Comparison of ENCODE assay signal across 23 cellular contexts in genomic region chr4:43343298-43343697, GRCh38.
DNase-seq lines count a peak whose midpoint lies in the region; ATAC-seq, FAIRE-seq and TF ChIP-seq lines count a peak whose summit lies in the region.
"Had no signal": no experiment of that assay in that cellular context is flagged by ENCODE, and none has a peak within 500 bp of the region (broad histone marks: within the 10 kb centered on the region; RNA-seq: fewer than 3 reads in every experiment).

No MANE protein-coding gene starts in this region.

- no peak for ATAC-seq in HepG2
- ATAC-seq in right lobe of liver: no peak
- no peak for ATAC-seq in K562
- ATAC-seq in GM21529 (IDR thresholded peaks at IDR 0.05; ENCODE audit: unreplicated experiment): no peak
- ATAC-seq in GM18873 (IDR thresholded peaks at IDR 0.05; ENCODE audit: low FRiP score, unreplicated experiment): no peak
- ATAC-seq: CD8-positive, alpha-beta T cell; GM12878 had no signal

- H3K27me3 Mint-ChIP-seq in chondrocyte (ENCODE audit: low read depth): peaks cover 2% of the 10 kb centered on the region
- H3K27me3 Mint-ChIP-seq: B cell; CD4-positive, CD25-positive, alpha-beta regulatory T cell had no signal

- POLR2A ChIA-PET in HepG2 (lab: Yijun Ruan, JAX) (no interaction called here), HEK293 (lab: Yijun Ruan, JAX) (no interaction called here), K562 (lab: Yijun Ruan, JAX) (no interaction called here)

- no peaks in the 10 kb centered on the region for H3K36me3 Mint-ChIP-seq in chondrocyte (ENCODE audit: low read depth)
- H3K36me3 Mint-ChIP-seq: CD4-positive, CD25-positive, alpha-beta regulatory T cell; CD8-positive, alpha-beta T cell had no signal

- TF ChIP-seq RAD21 in HepG2 (CRISPR knock-in tag; IDR thresholded peaks at IDR 0.05) (no peak), K562 (CRISPR knock-in tag; conservative IDR thresholded peaks at IDR 0.05 in 1 of 2, IDR thresholded peaks at IDR 0.05 in 1 of 2) (no peak)

- H3K27ac ChIP-seq in HepG2 (ENCODE audit: extremely low read length, insufficient read depth, low read length) (no peak overlapping the region), right lobe of liver (no peak overlapping the region), HEK293 (ENCODE audit: extremely low read depth, low read depth, low read length) (no peak overlapping the region), K562 (ENCODE audit: extremely low read depth, low read depth, low read length) (no peak overlapping the region)
- H3K27ac ChIP-seq: BLaER1, C4-2B, GM23248 had no signal

- no peak for TF ChIP-seq EP300 in HepG2 (IDR thresholded peaks at IDR 0.05; ENCODE audit: low read depth in 2 of 2, low read length in 2 of 2)
- no peak for TF ChIP-seq EP300 in HepG2 (CRISPR knock-in tag; IDR thresholded peaks at IDR 0.05; ENCODE audit: borderline replicate concordance)
- no peak for TF ChIP-seq EP300 in K562 (IDR thresholded peaks at IDR 0.05; ENCODE audit: low read length)

- no peak overlapping the region for H3K4me3 Mint-ChIP-seq in chondrocyte (ENCODE audit: unreplicated experiment)
- H3K4me3 Mint-ChIP-seq: B cell; CD4-positive, CD25-positive, alpha-beta regulatory T cell; CD8-positive, alpha-beta T cell had no signal

- TF ChIP-seq CTCF in HepG2 (CRISPR knock-in tag; IDR thresholded peaks at IDR 0.05): no peak
- no peak for TF ChIP-seq CTCF in right lobe of liver (IDR thresholded peaks at IDR 0.05)
- TF ChIP-seq CTCF in HEK293 (tag by site-specific recombination; IDR thresholded peaks at IDR 0.05): no peak
- no peak for TF ChIP-seq CTCF in K562 (IDR thresholded peaks at IDR 0.05 in 2 of 3, conservative IDR thresholded peaks at IDR 0.05 in 1 of 3; ENCODE audit: insufficient read depth in 2 of 3, low read depth in 1 of 3, low read length in 3 of 3)
- TF ChIP-seq CTCF in chondrocyte (IDR thresholded peaks at IDR 0.05): no peak

- H3K4me3 ChIP-seq in HepG2 (replicated peaks in 1 of 3; ENCODE audit: insufficient read depth in 1 of 3, low read depth in 2 of 3, low read length in 3 of 3) (no peak overlapping the region), right lobe of liver (no peak overlapping the region), HEK293 (ENCODE audit: low read depth, low read length) (no peak overlapping the region), K562 (no peak overlapping the region)
- H3K4me3 ChIP-seq: BLaER1, GM12878, GM23248 had no signal

- H3K4me1 Mint-ChIP-seq in chondrocyte (ENCODE audit: low read depth): no peaks in the 10 kb centered on the region
- H3K4me1 Mint-ChIP-seq: B cell; CD4-positive, CD25-positive, alpha-beta regulatory T cell had no signal

- DNase-seq in HepG2 (ENCODE audit: low spot score) (no peak), right lobe of liver (no peak), K562 (ENCODE audit: extremely low read depth in 1 of 4, low spot score in 3 of 4) (no peak), chondrocyte (ENCODE audit: low spot score) (no peak)
- DNase-seq: Caco-2; CD4-positive, CD25-positive, alpha-beta regulatory T cell; CD8-positive, alpha-beta T cell; DMS 273 treated with DMSO at 0.1 percent for 48 hours; DMS79; EL; GDM1; GM23248; H7; HCEC 1CT had no signal

- BruUV-seq in HepG2 (replicated peaks; lab: Mats Ljungman, UMichigan): no TSS peak
- BruUV-seq in K562 (replicated peaks; lab: Mats Ljungman, UMichigan): no TSS peak

- H3K9me1 ChIP-seq in K562 (ENCODE audit: control insufficient read depth, insufficient read depth, low read length): no peaks in the 10 kb centered on the region

- H3K36me3 ChIP-seq in HepG2 (replicated peaks in 1 of 2; ENCODE audit: control insufficient read depth in 1 of 2, insufficient read depth in 2 of 2, low read length in 2 of 2): no peaks in the 10 kb centered on the region
- no peaks in the 10 kb centered on the region for H3K36me3 ChIP-seq in right lobe of liver
- H3K36me3 ChIP-seq in HEK293 (ENCODE audit: control insufficient read depth in 2 of 2, insufficient read depth in 1 of 2, low read length in 2 of 2): no peaks in the 10 kb centered on the region
- H3K36me3 ChIP-seq in K562 (ENCODE audit: control insufficient read depth, insufficient read depth, low read length): no peaks in the 10 kb centered on the region
- H3K36me3 ChIP-seq: BLaER1 had no signal

- H3K79me2 ChIP-seq in HepG2 (ENCODE audit: insufficient read depth, low read length) (no peaks in the 10 kb centered on the region), K562 (ENCODE audit: control insufficient read depth, insufficient read depth, low read length) (no peaks in the 10 kb centered on the region)

- H4K20me1 ChIP-seq in HepG2 (ENCODE audit: insufficient read depth, low read length) (no peaks in the 10 kb centered on the region), K562 (replicated peaks; ENCODE audit: control insufficient read depth, insufficient read depth, low read length) (no peaks in the 10 kb centered on the region)
- H4K20me1 ChIP-seq: BLaER1 had no signal

- CTCF ChIA-PET in HepG2 (lab: Yijun Ruan, JAX; ENCODE audit: low intra/inter-chr PET ratio, low total read pairs) (no interaction called here), HEK293 (lab: Yijun Ruan, JAX) (no interaction called here), K562 (lab: Yijun Ruan, JAX; ENCODE audit: low intra/inter-chr PET ratio) (interaction anchor here (0.7 kb wide), 1 partner anchor 127 kb away, joined by 3 read pairs; no protein-coding TSS in a partner anchor)

- in situ Hi-C loops in HepG2 (cut with HindIII; ENCODE audit: extremely low pct_ligation_motif_present, low pct_unique_long_range_greater_than_20kb) (no loop called here), K562 (cut with MboI) (no loop called here)

- H3K27ac Mint-ChIP-seq in chondrocyte (ENCODE audit: unreplicated experiment): no peak overlapping the region
- H3K27ac Mint-ChIP-seq: B cell; CD4-positive, CD25-positive, alpha-beta regulatory T cell; CD8-positive, alpha-beta T cell had no signal

- H3K4me1 ChIP-seq in HepG2 (ENCODE audit: insufficient read depth, low read length) (no peaks in the 10 kb centered on the region), right lobe of liver (no peaks in the 10 kb centered on the region), HEK293 (ENCODE audit: control insufficient read depth, insufficient read depth, low read length) (no peaks in the 10 kb centered on the region), K562 (replicated peaks in 1 of 2; ENCODE audit: control insufficient read depth in 2 of 2, insufficient read depth in 2 of 2, low read length in 2 of 2) (no peaks in the 10 kb centered on the region)
- H3K4me1 ChIP-seq: BLaER1, Caco-2 had no signal

- no peak for TF ChIP-seq POLR2A in HepG2 (IDR thresholded peaks at IDR 0.05; ENCODE audit: insufficient read depth in 1 of 2, low read depth in 2 of 2, low read length in 2 of 2)
- TF ChIP-seq POLR2A in right lobe of liver (IDR thresholded peaks at IDR 0.05): no peak
- no peak for TF ChIP-seq POLR2A in K562 (conservative IDR thresholded peaks at IDR 0.05)

- H3K9ac ChIP-seq in HepG2 (ENCODE audit: insufficient read depth, low read depth, low read length) (no peak overlapping the region), K562 (ENCODE audit: insufficient read depth in 1 of 2, low read depth in 2 of 2, low read length in 2 of 2) (no peak overlapping the region)
- H3K9ac ChIP-seq: BLaER1, GM23248 had no signal

- H3K27me3 ChIP-seq in HepG2 (ENCODE audit: control insufficient read depth in 1 of 2, insufficient read depth in 2 of 2, low read length in 2 of 2): no peaks in the 10 kb centered on the region
- no peaks in the 10 kb centered on the region for H3K27me3 ChIP-seq in right lobe of liver
- H3K27me3 ChIP-seq in K562 (ENCODE audit: control insufficient read depth in 2 of 2, insufficient read depth in 2 of 2, low read length in 2 of 2): no peaks in the 10 kb centered on the region
- H3K27me3 ChIP-seq: BLaER1 had no signal

- FAIRE-seq in HepG2 (lab: Jason Lieb, UNC) (no peak), K562 (lab: Jason Lieb, UNC) (no peak)
- FAIRE-seq: A204.1, D721Med, GM12878 had no signal

- H3K4me2 ChIP-seq in HepG2 (ENCODE audit: low read depth, low read length) (no peak overlapping the region), K562 (ENCODE audit: insufficient read depth, low read length) (no peak overlapping the region)
- H3K4me2 ChIP-seq: BLaER1 had no signal

- H3K9me3 ChIP-seq in HepG2 (ENCODE audit: low read length) (peaks cover 47% of the 10 kb centered on the region; the same call in 1 of the 2 replicates), right lobe of liver (no peaks in the 10 kb centered on the region), HEK293 (ENCODE audit: control insufficient read depth, insufficient read depth, low read depth, low read length) (no peaks in the 10 kb centered on the region), K562 (replicated peaks; ENCODE audit: control insufficient read depth, insufficient read depth, low read depth, low read length) (no peaks in the 10 kb centered on the region)
- H3K9me3 ChIP-seq: BLaER1, Caco-2 had no signal

- intact Hi-C loops in HepG2 (cut with micrococcal nuclease; ENCODE audit: unreplicated experiment): no loop called here
- intact Hi-C loops in right lobe of liver (cut with DNase I): no loop called here
- intact Hi-C loops in K562 (cut with micrococcal nuclease): no loop called here

- no peak overlapping the region for H2AFZ ChIP-seq in HepG2 (ENCODE audit: low read length)
- H2AFZ ChIP-seq in K562 (ENCODE audit: low read depth, low read length): no peak overlapping the region

- H3K9me3 Mint-ChIP-seq in chondrocyte (ENCODE audit: low read depth): no peaks in the 10 kb centered on the region

TF ChIP-seq in HepG2, 621 proteins besides CTCF, POLR2A, EP300 and RAD21 (continues in another document):
- TF ChIP-seq KDM5A (IDR thresholded peaks at IDR 0.05; ENCODE audit: borderline replicate concordance, low read length) (no peak), HNRNPK (IDR thresholded peaks at IDR 0.05; ENCODE audit: low read depth, low read length, poor library complexity, severe bottlenecking) (peak; percentile 45), SYNCRIP (IDR thresholded peaks at IDR 0.05; ENCODE audit: insufficient read depth, low read depth, low read length) (no peak)

TF ChIP-seq in HEK293, 187 proteins besides CTCF, POLR2A, EP300 and RAD21:
- TF ChIP-seq BCL11B (tag by site-specific recombination; IDR thresholded peaks at IDR 0.05; ENCODE audit: low read depth) (no peak), ZNF366 (tag by site-specific recombination; conservative IDR thresholded peaks at IDR 0.05) (peak; percentile 51), ZFP41 (tag by site-specific recombination; IDR thresholded peaks at IDR 0.05; ENCODE audit: borderline replicate concordance) (no peak), ZSCAN23 (tag by site-specific recombination; IDR thresholded peaks at IDR 0.05) (no peak), ZNF624 (tag by site-specific recombination; IDR thresholded peaks at IDR 0.05) (no peak)

TF ChIP-seq in K562, 482 proteins besides CTCF, POLR2A, EP300 and RAD21:
- peak; percentile 19 for TF ChIP-seq HNRNPK (IDR thresholded peaks at IDR 0.05; ENCODE audit: low read depth, low read length, poor library complexity, severe bottlenecking)
- TF ChIP-seq SMAD3 (CRISPR knock-in tag; conservative IDR thresholded peaks at IDR 0.05): no peak
TF ChIP-seq in K562: peak in this region for 1.

Comparison
In these comparisons a context has a peak if more than half of its experiments do, and no peak if none do; other contexts are left out.
1. Of the 241 proteins assayed by ChIP-seq in both HepG2 and K562: peak only in HepG2: none; only in K562: none; in both: HNRNPK; in neither: 240.